1 cellular context compared by ENCODE assay signal in the genomic region with DNA sequence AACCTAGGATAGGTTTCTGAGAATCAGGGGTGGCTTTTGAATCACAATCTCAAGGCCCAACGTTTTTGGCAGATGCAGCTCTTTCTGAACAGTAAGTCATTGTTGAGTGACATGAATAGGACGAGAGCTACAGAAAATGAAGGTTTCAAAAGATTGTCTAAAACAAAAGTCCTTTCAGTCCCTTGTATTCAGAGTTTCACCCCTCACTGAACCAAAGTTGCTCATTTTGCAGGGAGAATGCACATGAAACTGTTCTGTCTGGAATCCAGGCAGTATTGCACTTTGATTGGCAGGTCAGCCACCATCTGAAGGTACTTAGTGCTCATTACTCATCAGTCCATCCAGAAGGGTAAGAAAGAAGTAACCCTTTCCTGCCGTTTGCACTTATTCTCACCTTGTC.
TF ChIP-seq lines count a peak whose summit lies in the region.

No MANE protein-coding gene starts in this region.

TF ChIP-seq in GM12878, 131 proteins besides CTCF, POLR2A, EP300 and RAD21:
- TF ChIP-seq, protein P1, sequence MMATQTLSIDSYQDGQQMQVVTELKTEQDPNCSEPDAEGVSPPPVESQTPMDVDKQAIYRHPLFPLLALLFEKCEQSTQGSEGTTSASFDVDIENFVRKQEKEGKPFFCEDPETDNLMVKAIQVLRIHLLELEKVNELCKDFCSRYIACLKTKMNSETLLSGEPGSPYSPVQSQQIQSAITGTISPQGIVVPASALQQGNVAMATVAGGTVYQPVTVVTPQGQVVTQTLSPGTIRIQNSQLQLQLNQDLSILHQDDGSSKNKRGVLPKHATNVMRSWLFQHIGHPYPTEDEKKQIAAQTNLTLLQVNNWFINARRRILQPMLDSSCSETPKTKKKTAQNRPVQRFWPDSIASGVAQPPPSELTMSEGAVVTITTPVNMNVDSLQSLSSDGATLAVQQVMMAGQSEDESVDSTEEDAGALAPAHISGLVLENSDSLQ (IDR thresholded peaks at IDR 0.05): peak; percentile 81
- no peak for TF ChIP-seq EZH2 (IDR thresholded peaks at IDR 0.05; ENCODE audit: borderline replicate concordance, control insufficient read depth, low read depth, low read length)
- TF ChIP-seq IRF3 (IDR thresholded peaks at IDR 0.05): no peak
- no peak for TF ChIP-seq SMAD5 (IDR thresholded peaks at IDR 0.05; ENCODE audit: low read depth)
- TF ChIP-seq TCF7 (IDR thresholded peaks at IDR 0.05; ENCODE audit: borderline replicate concordance): no peak
- no peak for TF ChIP-seq KDM1A (IDR thresholded peaks at IDR 0.05; ENCODE audit: borderline replicate concordance)
- no peak for TF ChIP-seq NRF1 (conservative IDR thresholded peaks at IDR 0.05; ENCODE audit: low read depth, low read length)
- no peak for TF ChIP-seq IRF4 (IDR thresholded peaks at IDR 0.05; ENCODE audit: low read depth, low read length)
